Comparison of ENCODE assay signal across 14 cellular contexts in the genomic region with DNA sequence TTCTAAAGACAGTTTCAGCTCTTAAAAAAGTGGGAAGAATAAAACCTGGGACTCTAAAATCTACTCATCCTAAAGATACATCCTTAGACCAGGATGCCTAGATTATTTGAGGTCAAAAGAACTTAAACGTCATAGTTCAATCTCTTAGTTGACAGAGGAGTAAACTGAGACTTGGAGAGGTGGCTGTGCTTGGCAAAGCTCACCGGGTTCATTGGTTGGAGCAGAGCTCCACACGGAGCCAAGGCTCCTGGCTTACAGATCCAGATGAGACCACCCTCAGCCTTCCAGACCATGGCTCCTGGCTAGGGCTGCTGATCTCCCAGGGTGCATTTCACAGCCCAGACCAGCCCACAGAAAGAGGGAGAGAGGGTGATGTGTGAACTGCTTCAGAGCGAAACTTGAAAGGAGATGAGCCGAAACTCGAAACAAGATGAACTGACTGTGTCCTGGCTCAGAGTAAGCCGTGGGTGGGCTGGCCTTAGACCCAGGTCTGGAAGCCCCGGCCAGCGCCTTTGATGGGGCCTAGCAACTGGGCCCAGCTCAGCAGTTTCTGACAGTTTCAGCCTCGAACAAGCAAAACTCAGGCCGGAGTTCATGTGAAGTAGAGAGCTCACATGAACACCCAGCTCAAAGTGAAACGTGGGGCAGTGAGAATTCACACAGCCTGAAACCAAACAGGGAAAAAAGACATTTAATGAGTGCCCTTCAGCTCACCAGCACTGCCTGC.
DNase-seq lines count a peak whose midpoint lies in the region; ATAC-seq and TF ChIP-seq lines count a peak whose summit lies in the region.
"Had no signal": no experiment of that assay in that cellular context is flagged by ENCODE, and none has a peak within 500 bp of the region (broad histone marks: within the 10 kb centered on the region; RNA-seq: fewer than 3 reads in every experiment).

No MANE protein-coding gene starts in this region.

- no peaks in the 10 kb centered on the region for H3K79me2 ChIP-seq in PC-9 (ENCODE audit: low read depth)

- no peak overlapping the region for H3K4me2 ChIP-seq in PC-9

- ATAC-seq in activated CD8-positive, alpha-beta T cell treated with anti-CD3 and anti-CD28 coated beads, Interleukin-2, amount 10 ng/mL, durations not matched to agents 7 days and 5 days, result peak; percentile 52
- ATAC-seq: HCT116, left ventricle myocardium superior had no signal

- WGBS in esophagus muscularis mucosa, result 64% methylated on average over 12 of the region's 12 CpGs

- CTCF ChIA-PET in activated CD8-positive, alpha-beta T cell treated with anti-CD3 and anti-CD28 coated beads, Interleukin-2, amount 10 ng/mL, durations not matched to agents 7 days and 5 days (lab: Charles Lee), result interaction anchor here (0.6 to 2.7 kb wide), 11 partner anchors 11 to 250 kb away, joined by 3 to 20 read pairs (median 3); no protein-coding TSS in a partner anchor
- CTCF ChIA-PET in PC-9 (lab: Charles Lee), result no interaction called here

- H3K36me3 ChIP-seq in esophagus muscularis mucosa (no peaks in the 10 kb centered on the region), PC-9 (ENCODE audit: low read depth) (no peaks in the 10 kb centered on the region)

- in situ Hi-C loops in ACHN (cut with HindIII; ENCODE audit: low pct_ligation_motif_present, low pct_unique_long_range_greater_than_20kb, low sequenced_read_pairs), result no loop called here

- no peaks in the 10 kb centered on the region for H3K4me1 ChIP-seq in esophagus muscularis mucosa
- H3K4me1 ChIP-seq in PC-9 (replicated peaks; ENCODE audit: insufficient read depth), result no peaks in the 10 kb centered on the region

- TF ChIP-seq CTCF in esophagus muscularis mucosa (IDR thresholded peaks at IDR 0.05) (no peak), PC-9 (conservative IDR thresholded peaks at IDR 0.05) (no peak)

- no peak overlapping the region for H3K27ac ChIP-seq in esophagus muscularis mucosa (replicated peaks in 1 of 4)
- no peak overlapping the region for H3K27ac ChIP-seq in PC-9
- H3K27ac ChIP-seq: 22Rv1, SK-N-MC had no signal

- H3K27me3 Mint-ChIP-seq in activated CD8-positive, alpha-beta T cell treated with anti-CD3 and anti-CD28 coated beads, Interleukin-2, amount 10 ng/mL, durations not matched to agents 7 days and 5 days (ENCODE audit: low read depth), result no peaks in the 10 kb centered on the region
- no peaks in the 10 kb centered on the region for H3K27me3 Mint-ChIP-seq in stimulated activated naive CD8-positive, alpha-beta T cell treated with anti-CD3 and anti-CD28 coated beads, Interleukin-15, Interleukin-2, amounts not matched to agents 100 ng/mL and 50 ng/mL, for 24 hours

- no peaks in the 10 kb centered on the region for H3K9me3 ChIP-seq in esophagus muscularis mucosa
- H3K9me3 ChIP-seq in PC-9 (ENCODE audit: insufficient read depth, low read depth), result no peaks in the 10 kb centered on the region

- intact Hi-C loops in esophagus muscularis mucosa (cut with DNase I) (no loop called here), PC-9 (cut with micrococcal nuclease; ENCODE audit: unreplicated experiment) (no loop called here)

- H3K4me3 Mint-ChIP-seq in activated CD8-positive, alpha-beta T cell treated with anti-CD3 and anti-CD28 coated beads, Interleukin-2, amount 10 ng/mL, durations not matched to agents 7 days and 5 days, result no peak overlapping the region
- peak overlapping the region; percentile 42 for H3K4me3 Mint-ChIP-seq in stimulated activated naive CD8-positive, alpha-beta T cell treated with anti-CD3 and anti-CD28 coated beads, Interleukin-15, Interleukin-2, amounts not matched to agents 100 ng/mL and 50 ng/mL, for 24 hours
- H3K4me3 Mint-ChIP-seq: type B pancreatic cell had no signal

- H4K20me1 ChIP-seq in PC-9 (ENCODE audit: insufficient read depth), result no peaks in the 10 kb centered on the region

- TF ChIP-seq EP300 in esophagus muscularis mucosa (IDR thresholded peaks at IDR 0.05), result no peak

- DNase-seq in NCI-H2171 treated with DMSO at 0.1 percent for 48 hours (lab: John Stamatoyannopoulos, UW) (peak; percentile 43), NCI-H2171 (lab: John Stamatoyannopoulos, UW) (no peak), esophagus muscularis mucosa (ENCODE audit: extremely low spot score) (peak; percentile 91), Ammon's horn (ENCODE audit: low spot score) (no peak), PC-9 (no peak), ACHN (no peak)
- peak; percentile 41 for DNase-seq in activated CD8-positive, alpha-beta T cell treated with anti-CD3 and anti-CD28 coated beads, Interleukin-2, amount 10 ng/mL, durations not matched to agents 7 days and 5 days
- DNase-seq: DMS153, left ventricle myocardium superior had no signal

- no peaks in the 10 kb centered on the region for H3K9me2 ChIP-seq in PC-9 (ENCODE audit: insufficient read depth)

- H2AFZ ChIP-seq in PC-9, result no peak overlapping the region

- H3K27me3 ChIP-seq in esophagus muscularis mucosa (peaks cover 0 to 11% (median 2%) of the 10 kb centered on the region in 4 donors), PC-9 (ENCODE audit: insufficient read depth, low read depth) (no peaks in the 10 kb centered on the region)

- POLR2A ChIA-PET in activated CD8-positive, alpha-beta T cell treated with anti-CD3 and anti-CD28 coated beads, Interleukin-2, amount 10 ng/mL, durations not matched to agents 7 days and 5 days (lab: Charles Lee), result interaction anchor here (1.1 to 1.8 kb wide), 4 partner anchors 9 to 249 kb away, joined by 3 to 5 read pairs (median 4); no protein-coding TSS in a partner anchor
- POLR2A ChIA-PET in PC-9 (lab: Charles Lee; ENCODE audit: unreplicated experiment), result no interaction called here

- H3K36me3 Mint-ChIP-seq in activated CD8-positive, alpha-beta T cell treated with anti-CD3 and anti-CD28 coated beads, Interleukin-2, amount 10 ng/mL, durations not matched to agents 7 days and 5 days (ENCODE audit: low read depth), result peaks cover 16% of the 10 kb centered on the region
- H3K36me3 Mint-ChIP-seq in stimulated activated naive CD8-positive, alpha-beta T cell treated with anti-CD3 and anti-CD28 coated beads, Interleukin-15, Interleukin-2, amounts not matched to agents 100 ng/mL and 50 ng/mL, for 24 hours (ENCODE audit: low read depth), result peaks cover 7% of the 10 kb centered on the region
- H3K36me3 Mint-ChIP-seq: type B pancreatic cell had no signal

- H3K27ac Mint-ChIP-seq in activated CD8-positive, alpha-beta T cell treated with anti-CD3 and anti-CD28 coated beads, Interleukin-2, amount 10 ng/mL, durations not matched to agents 7 days and 5 days, result peak overlapping the region; percentile 76
- H3K27ac Mint-ChIP-seq in stimulated activated naive CD8-positive, alpha-beta T cell treated with anti-CD3 and anti-CD28 coated beads, Interleukin-15, Interleukin-2, amounts not matched to agents 100 ng/mL and 50 ng/mL, for 24 hours, result peak overlapping the region; percentile 88
- H3K27ac Mint-ChIP-seq: type B pancreatic cell had no signal

- H3K9me3 Mint-ChIP-seq in activated CD8-positive, alpha-beta T cell treated with anti-CD3 and anti-CD28 coated beads, Interleukin-2, amount 10 ng/mL, durations not matched to agents 7 days and 5 days (ENCODE audit: insufficient read depth), result peaks cover 5% of the 10 kb centered on the region
- H3K9me3 Mint-ChIP-seq in stimulated activated naive CD8-positive, alpha-beta T cell treated with anti-CD3 and anti-CD28 coated beads, Interleukin-15, Interleukin-2, amounts not matched to agents 100 ng/mL and 50 ng/mL, for 24 hours, result peaks cover 4% of the 10 kb centered on the region
- H3K9me3 Mint-ChIP-seq: type B pancreatic cell had no signal

- H3K4me3 ChIP-seq in esophagus muscularis mucosa (no peak overlapping the region), PC-9 (no peak overlapping the region)
- H3K4me3 ChIP-seq: SK-N-MC had no signal

- H3F3A ChIP-seq in PC-9 (ENCODE audit: insufficient read depth, low read depth), result no peaks in the 10 kb centered on the region

- H3K4me1 Mint-ChIP-seq in activated CD8-positive, alpha-beta T cell treated with anti-CD3 and anti-CD28 coated beads, Interleukin-2, amount 10 ng/mL, durations not matched to agents 7 days and 5 days (ENCODE audit: low read depth), result peaks cover 67% of the 10 kb centered on the region
- H3K4me1 Mint-ChIP-seq in stimulated activated naive CD8-positive, alpha-beta T cell treated with anti-CD3 and anti-CD28 coated beads, Interleukin-15, Interleukin-2, amounts not matched to agents 100 ng/mL and 50 ng/mL, for 24 hours (ENCODE audit: low read depth), result peaks cover 85% of the 10 kb centered on the region

- no TSS peak for BruUV-seq in PC-9 (replicated peaks; lab: Mats Ljungman, UMichigan)

- TF ChIP-seq POLR2A in esophagus muscularis mucosa (IDR thresholded peaks at IDR 0.05; ENCODE audit: low read depth), result no peak

Comparison
In these comparisons a context has a peak if more than half of its experiments do, and no peak if none do; other contexts are left out.
1. DNase-seq: peak in NCI-H2171 treated with DMSO at 0.1 percent for 48 hours (single experiment), activated CD8-positive, alpha-beta T cell treated with anti-CD3 and anti-CD28 coated beads, Interleukin-2, amount 10 ng/mL, durations not matched to agents 7 days and 5 days (single experiment) and esophagus muscularis mucosa (single experiment); none in NCI-H2171 (single experiment), Ammon's horn (single experiment), PC-9 (0 of 2) and ACHN (single experiment).